ENCODE assay signal across 9 cellular contexts in the genomic region with DNA sequence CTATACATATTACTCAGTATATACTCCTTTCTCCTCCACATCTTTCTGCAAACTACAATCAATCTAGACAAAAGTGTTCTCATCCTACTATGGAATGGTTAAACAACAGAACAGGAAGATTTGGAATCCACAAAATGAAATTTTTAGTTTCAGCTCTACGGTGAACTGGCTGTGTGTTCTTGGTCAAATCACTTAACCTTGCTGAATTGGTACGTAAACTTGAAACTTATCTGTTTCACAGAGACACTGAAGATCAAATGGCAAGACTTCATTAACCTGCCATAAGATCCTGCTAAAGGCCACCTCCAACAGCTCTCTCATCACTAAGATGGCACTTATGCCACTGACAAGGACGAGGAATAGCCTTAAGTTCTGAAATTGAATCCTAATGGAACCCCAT. TPM values are rescaled to one million over a fixed set of nuclear protein-coding genes. Genes with fewer than 3 reads are reported as not detected.
A peak's percentile ranks its signal among the peaks of the same experiment; 100 is the strongest.
DNase-seq lines count a peak whose midpoint lies in the region; ATAC-seq and TF ChIP-seq lines count a peak whose summit lies in the region.
"Had no signal": no experiment of that assay in that cellular context is flagged by ENCODE, and none has a peak within 500 bp of the region (broad histone marks: within the 10 kb centered on the region; RNA-seq: fewer than 3 reads in every experiment).

No MANE protein-coding gene starts in this region.

- H3K4me1 Mint-ChIP-seq in naive B cell (peaks cover 40 to 58% (median 51%) of the 10 kb centered on the region in 3 donors), CD14-positive monocyte (peaks cover 46% of the 10 kb centered on the region)

- no peak for TF ChIP-seq CTCF in AG09309 (IDR thresholded peaks at IDR 0.05; ENCODE audit: control insufficient read depth, insufficient read depth, low read depth, low read length, missing control alignments)
- no peak for TF ChIP-seq CTCF in brain microvascular endothelial cell (IDR thresholded peaks at IDR 0.05; ENCODE audit: low read depth, low read length, missing control alignments)
- no peak for TF ChIP-seq CTCF in CD14-positive monocyte (IDR thresholded peaks at IDR 0.05)

- DNase-seq in AG09309 (ENCODE audit: low read depth): no peak
- no peak for DNase-seq in brain microvascular endothelial cell
- no peak for DNase-seq in naive B cell
- no peak for DNase-seq in NCI-H1092 (lab: John Stamatoyannopoulos, UW)
- no peak for DNase-seq in CD14-positive monocyte (ENCODE audit: low spot score)
- DNase-seq: NCI-H2107 had no signal

- ATAC-seq in naive B cell (ENCODE audit: low read depth in 2 of 2): no peak
- no peak for ATAC-seq in HG03439 (IDR thresholded peaks at IDR 0.05; ENCODE audit: unreplicated experiment)
- no peak for ATAC-seq in GM19463 (IDR thresholded peaks at IDR 0.05; ENCODE audit: unreplicated experiment)

- no peaks in the 10 kb centered on the region for H3K9me3 ChIP-seq in HUES48 (ENCODE audit: control insufficient read depth, insufficient read depth, low read length)

- H3K27me3 Mint-ChIP-seq in naive B cell (no peaks in the 10 kb centered on the region), CD14-positive monocyte (ENCODE audit: low read depth in 3 of 3) (peaks cover 0 to 2% (median 1%) of the 10 kb centered on the region in 3 donors)

- H3K4me3 ChIP-seq in AG09309 (ENCODE audit: control insufficient read depth, low read depth, low read length) (peak overlapping the region; percentile 84; the same call in 1 of the 2 replicates), HUES48 (ENCODE audit: low read depth, low read length) (peak overlapping the region; percentile 96), brain microvascular endothelial cell (ENCODE audit: low read depth, low read length) (peak overlapping the region; percentile 76)

- H3K36me3 ChIP-seq in HUES48 (ENCODE audit: control insufficient read depth, insufficient read depth, low read length) (peaks cover 18% of the 10 kb centered on the region), brain microvascular endothelial cell (replicated peaks) (peaks cover 11% of the 10 kb centered on the region)

- intact Hi-C loops in CD14-positive monocyte (cut with micrococcal nuclease): no loop called here

- H3K27ac Mint-ChIP-seq in naive B cell: peak overlapping the region in 4 of 6 donors; percentile 18 to 96 (median 89)
- H3K27ac Mint-ChIP-seq in CD14-positive monocyte: no peak overlapping the region

- peak overlapping the region in 7 of 8 donors; percentile 81 to 95 (median 89) for H3K4me3 Mint-ChIP-seq in naive B cell
- no peak overlapping the region for H3K4me3 Mint-ChIP-seq in CD14-positive monocyte

- H3K36me3 Mint-ChIP-seq in naive B cell (peaks cover 12 to 15% of the 10 kb centered on the region in 2 donors), CD14-positive monocyte (peaks cover 17 to 23% of the 10 kb centered on the region in 2 donors)

- no peak overlapping the region for H3K9ac ChIP-seq in HUES48 (ENCODE audit: low read depth, low read length)

- H3K27ac ChIP-seq in HUES48 (ENCODE audit: low read depth, low read length): no peak overlapping the region
- no peak overlapping the region for H3K27ac ChIP-seq in brain microvascular endothelial cell

- H3K27me3 ChIP-seq in HUES48 (ENCODE audit: control insufficient read depth, insufficient read depth, low read length) (no peaks in the 10 kb centered on the region), brain microvascular endothelial cell (replicated peaks) (no peaks in the 10 kb centered on the region)

- in situ Hi-C loops in brain microvascular endothelial cell (cut with HindIII; ENCODE audit: low pct_ligation_motif_present, low sequenced_read_pairs): loop anchor here (25.0 kb wide), 1 partner anchor 252 kb away; no protein-coding TSS in a partner anchor

- peaks cover 9% of the 10 kb centered on the region; the same call in 1 of the 2 replicates for H3K4me1 ChIP-seq in HUES48 (ENCODE audit: control insufficient read depth, insufficient read depth, low read length)

- H3K9me3 Mint-ChIP-seq in naive B cell (peaks cover 0 to 2% (median 0%) of the 10 kb centered on the region in 7 donors), CD14-positive monocyte (peaks cover 0 to 4% (median under 1%) of the 10 kb centered on the region in 7 donors)

RNA-seq across cellular contexts. Expression of a gene that starts 1.5 kb away (rescaled TPM):
- 10 to 100 TPM; 32.8 to 70.2 (median 64.4) TPM for polyA plus RNA-seq in naive B cell (ENCODE audit: low read depth in 6 of 6)
- polyA plus RNA-seq in CD14-positive monocyte: 10 to 100 TPM; 21.6 to 26.5 TPM

RNA-seq across cellular contexts. Expression of a gene that starts 52.2 kb away (rescaled TPM):
- polyA plus RNA-seq in naive B cell (ENCODE audit: low read depth in 6 of 6) (not detected), CD14-positive monocyte (not detected)

Comparison
In these comparisons a context has a peak if more than half of its experiments do, and no peak if none do; other contexts are left out.
1. H3K27ac Mint-ChIP-seq: peak in naive B cell (4 of 6); none in CD14-positive monocyte (0 of 7).
2. H3K4me3 Mint-ChIP-seq: peak in naive B cell (7 of 8); none in CD14-positive monocyte (0 of 2).
3. Peak in every context shown above with its lines, with median percentiles within 50 percentile points of each other: H3K4me3 ChIP-seq.